Comparison of ENCODE assay signal across 1 cellular context in the genomic region with DNA sequence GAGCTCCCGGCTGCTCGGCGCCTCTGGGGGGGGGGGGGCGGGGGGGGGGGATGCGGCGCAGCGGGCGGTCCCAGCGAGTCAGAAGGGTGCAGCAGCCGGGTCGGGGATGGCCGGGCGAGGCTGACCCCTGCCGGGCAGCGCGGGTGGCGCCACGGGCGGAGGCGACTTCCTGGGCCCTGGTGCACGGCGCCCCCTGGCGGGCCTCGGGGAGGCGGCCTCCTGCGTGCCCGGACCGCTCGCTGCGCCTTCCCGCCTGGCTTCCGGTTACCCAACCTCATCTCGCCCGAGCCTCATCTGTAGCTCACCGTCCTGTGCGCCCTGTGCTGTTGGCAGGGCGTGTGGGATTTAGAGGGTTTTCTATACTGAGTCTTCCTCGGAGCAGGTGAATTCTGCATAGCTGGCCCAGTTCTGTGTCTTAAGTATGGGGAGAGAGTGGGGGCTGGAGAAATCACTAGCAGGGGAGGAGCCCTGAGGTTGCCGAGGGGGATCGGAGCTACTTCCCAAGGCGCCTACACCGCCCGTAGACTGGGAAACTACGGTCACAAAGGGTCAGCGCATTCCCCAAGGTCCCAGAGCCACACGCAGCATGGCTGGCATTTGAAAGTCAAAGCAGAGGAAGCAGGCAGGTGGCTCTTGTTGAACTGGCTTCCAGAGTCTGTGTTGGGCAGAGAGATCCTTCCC.
TF ChIP-seq lines count a peak whose summit lies in the region.

No MANE protein-coding gene starts in this region.

TF ChIP-seq in A549, 52 proteins besides CTCF, POLR2A, EP300 and RAD21 (continued from another document):
- TF ChIP-seq, protein P1, sequence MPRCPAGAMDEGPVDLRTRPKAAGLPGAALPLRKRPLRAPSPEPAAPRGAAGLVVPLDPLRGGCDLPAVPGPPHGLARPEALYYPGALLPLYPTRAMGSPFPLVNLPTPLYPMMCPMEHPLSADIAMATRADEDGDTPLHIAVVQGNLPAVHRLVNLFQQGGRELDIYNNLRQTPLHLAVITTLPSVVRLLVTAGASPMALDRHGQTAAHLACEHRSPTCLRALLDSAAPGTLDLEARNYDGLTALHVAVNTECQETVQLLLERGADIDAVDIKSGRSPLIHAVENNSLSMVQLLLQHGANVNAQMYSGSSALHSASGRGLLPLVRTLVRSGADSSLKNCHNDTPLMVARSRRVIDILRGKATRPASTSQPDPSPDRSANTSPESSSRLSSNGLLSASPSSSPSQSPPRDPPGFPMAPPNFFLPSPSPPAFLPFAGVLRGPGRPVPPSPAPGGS (IDR thresholded peaks at IDR 0.05), result no peak
TF ChIP-seq in A549: peak in this region for 6.
